Comparison of ENCODE assay signal across 12 cellular contexts in the genomic region with DNA sequence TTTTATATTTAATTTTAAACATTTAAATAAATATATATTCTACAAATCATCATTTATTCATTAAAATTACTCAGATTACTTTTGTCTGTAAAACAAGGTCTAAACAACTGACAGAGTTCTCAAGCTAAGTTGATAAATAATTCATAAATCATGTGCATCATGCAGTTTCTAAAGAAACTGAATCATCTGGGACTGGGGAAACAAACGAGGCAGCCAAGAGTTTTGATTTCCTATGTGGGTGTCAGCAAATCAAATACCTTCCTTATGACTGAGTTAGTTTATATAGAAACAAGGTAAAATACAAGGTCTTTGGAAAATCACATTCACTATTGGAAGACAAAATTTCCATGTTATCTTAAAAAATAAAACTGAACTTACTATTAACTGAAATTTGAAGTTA.
DNase-seq lines count a peak whose midpoint lies in the region; ATAC-seq and TF ChIP-seq lines count a peak whose summit lies in the region.
"Had no signal": no experiment of that assay in that cellular context is flagged by ENCODE, and none has a peak within 500 bp of the region (broad histone marks: within the 10 kb centered on the region; RNA-seq: fewer than 3 reads in every experiment).

No MANE protein-coding gene starts in this region.

- peak overlapping the region in 2 of 3 experiments; percentile 1 to 30 for H3K27ac Mint-ChIP-seq in nephron
- H3K27ac Mint-ChIP-seq: activated CD4-positive, alpha-beta memory T cell treated with anti-CD3 and anti-CD28 coated beads for 36 hours; activated naive CD4-positive, alpha-beta T cell treated with anti-CD3 and anti-CD28 coated beads, Interleukin-2, amount 10 ng/mL, durations not matched to agents 7 days and 5 days; CD4-positive, CD25-positive, alpha-beta regulatory T cell had no signal

- no peak for TF ChIP-seq CTCF in nephron (IDR thresholded peaks at IDR 0.05; ENCODE audit: unreplicated experiment in 3 of 3)
- TF ChIP-seq CTCF in BE2C (IDR thresholded peaks at IDR 0.05; ENCODE audit: low read depth, low read length), result no peak

- no peak overlapping the region for H3K4me3 Mint-ChIP-seq in nephron
- H3K4me3 Mint-ChIP-seq: activated CD4-positive, alpha-beta memory T cell treated with anti-CD3 and anti-CD28 coated beads for 36 hours; activated naive CD4-positive, alpha-beta T cell treated with anti-CD3 and anti-CD28 coated beads, Interleukin-2, amount 10 ng/mL, durations not matched to agents 7 days and 5 days; CD4-positive, CD25-positive, alpha-beta regulatory T cell had no signal

- H3K9me3 Mint-ChIP-seq in nephron, result no peaks in the 10 kb centered on the region
- H3K9me3 Mint-ChIP-seq: activated CD4-positive, alpha-beta memory T cell treated with anti-CD3 and anti-CD28 coated beads for 36 hours; activated naive CD4-positive, alpha-beta T cell treated with anti-CD3 and anti-CD28 coated beads, Interleukin-2, amount 10 ng/mL, durations not matched to agents 7 days and 5 days had no signal

- ATAC-seq in HG03442 (IDR thresholded peaks at IDR 0.05; ENCODE audit: unreplicated experiment) (no peak), HG03135 (IDR thresholded peaks at IDR 0.05; ENCODE audit: unreplicated experiment) (no peak)

- H3K4me3 ChIP-seq in BE2C (ENCODE audit: low read depth, low read length), result no peak overlapping the region

- DNase-seq in Daoy (ENCODE audit: low read depth) (peak; percentile 41), NCI-H69 (lab: John Stamatoyannopoulos, UW) (peak; percentile 47), dermis blood vessel endothelial cell (peak; percentile 76), BE2C (no peak)
- DNase-seq in stimulated activated CD4-positive, alpha-beta T cell treated with anti-CD3 and anti-CD28 coated beads, Interleukin-15, amount 100 ng/mL, for 24 hours, result no peak
- DNase-seq: activated CD4-positive, alpha-beta memory T cell treated with anti-CD3 and anti-CD28 coated beads for 36 hours; activated naive CD4-positive, alpha-beta T cell treated with anti-CD3 and anti-CD28 coated beads, Interleukin-2, amount 10 ng/mL, durations not matched to agents 7 days and 5 days; CD4-positive, CD25-positive, alpha-beta regulatory T cell; NCI-H774 had no signal

- H3K9me3 ChIP-seq in BE2C, result no peaks in the 10 kb centered on the region

- no peaks in the 10 kb centered on the region for H3K27me3 Mint-ChIP-seq in nephron (ENCODE audit: low read depth)
- H3K27me3 Mint-ChIP-seq: CD4-positive, CD25-positive, alpha-beta regulatory T cell had no signal

- no peaks in the 10 kb centered on the region for H3K36me3 ChIP-seq in BE2C

- peaks cover 50% of the 10 kb centered on the region for H3K4me1 Mint-ChIP-seq in nephron
- H3K4me1 Mint-ChIP-seq: activated naive CD4-positive, alpha-beta T cell treated with anti-CD3 and anti-CD28 coated beads, Interleukin-2, amount 10 ng/mL, durations not matched to agents 7 days and 5 days; CD4-positive, CD25-positive, alpha-beta regulatory T cell had no signal

- no peaks in the 10 kb centered on the region for H3K36me3 Mint-ChIP-seq in nephron (ENCODE audit: low read depth)
- H3K36me3 Mint-ChIP-seq: activated CD4-positive, alpha-beta memory T cell treated with anti-CD3 and anti-CD28 coated beads for 36 hours; activated naive CD4-positive, alpha-beta T cell treated with anti-CD3 and anti-CD28 coated beads, Interleukin-2, amount 10 ng/mL, durations not matched to agents 7 days and 5 days; CD4-positive, CD25-positive, alpha-beta regulatory T cell had no signal

- H3K27me3 ChIP-seq in BE2C, result no peaks in the 10 kb centered on the region

- H3K4me1 ChIP-seq in BE2C, result peaks cover 28% of the 10 kb centered on the region

Comparison
In these comparisons a context has a peak if more than half of its experiments do, and no peak if none do; other contexts are left out.
1. DNase-seq: peak in Daoy (single experiment), NCI-H69 (single experiment) and dermis blood vessel endothelial cell (single experiment); none in BE2C (single experiment) and stimulated activated CD4-positive, alpha-beta T cell treated with anti-CD3 and anti-CD28 coated beads, Interleukin-15, amount 100 ng/mL, for 24 hours (single experiment).